9 cellular contexts compared by ENCODE assay signal in genomic region chr11:63847363-63847762, GRCh38. TPM values are rescaled to one million over a fixed set of nuclear protein-coding genes. Genes with fewer than 3 reads are reported as not detected.
DNase-seq lines count a peak whose midpoint lies in the region; ATAC-seq and TF ChIP-seq lines count a peak whose summit lies in the region.
"Had no signal": no experiment of that assay in that cellular context is flagged by ENCODE, and none has a peak within 500 bp of the region (broad histone marks: within the 10 kb centered on the region; RNA-seq: fewer than 3 reads in every experiment).

No MANE protein-coding gene starts in this region.

- no peak for TF ChIP-seq POLR2A in breast epithelium (IDR thresholded peaks at IDR 0.05)

- WGBS in lung, 2 donors: 72 to 82% methylated on average over 3 of the region's 3 CpGs

- no peak for DNase-seq in activated T-cell treated with anti-CD3 and anti-CD28 coated beads, Interleukin-2, amount 50 U/mL, for 72 hours
- DNase-seq in activated T-cell treated with anti-CD3 and anti-CD28 coated beads, Interleukin-2, amount 50 U/mL, for 4 hours: no peak
- DNase-seq in breast epithelium (ENCODE audit: low spot score in 2 of 2) (peak in 1 of 2 donors; percentile 78), lung (ENCODE audit: low spot score) (peak; percentile 61), upper lobe of right lung (no peak), HuH-7.5 (ENCODE audit: low spot score) (no peak), NCI-H446 treated with DMSO at 0.1 percent for 48 hours (lab: John Stamatoyannopoulos, UW) (no peak)

- H3K27me3 ChIP-seq in breast epithelium: no peaks in the 10 kb centered on the region
- no peaks in the 10 kb centered on the region for H3K27me3 ChIP-seq in lung (ENCODE audit: control insufficient read depth, insufficient read depth)
- no peaks in the 10 kb centered on the region for H3K27me3 ChIP-seq in upper lobe of right lung
- H3K27me3 ChIP-seq: right lobe of liver had no signal

- no peaks in the 10 kb centered on the region for H3K9me3 Mint-ChIP-seq in activated T-cell treated with anti-CD3 and anti-CD28 coated beads, Interleukin-2, amount 50 U/mL, for 72 hours
- H3K9me3 Mint-ChIP-seq in activated T-cell treated with anti-CD3 and anti-CD28 coated beads, Interleukin-2, amount 50 U/mL, for 4 hours: no peaks in the 10 kb centered on the region

- TF ChIP-seq CTCF in breast epithelium (IDR thresholded peaks at IDR 0.05): no peak
- TF ChIP-seq CTCF in lung (IDR thresholded peaks at IDR 0.05; ENCODE audit: control extremely low read depth, extremely low read depth): no peak
- no peak for TF ChIP-seq CTCF in upper lobe of right lung (IDR thresholded peaks at IDR 0.05)

- H3K27ac ChIP-seq in breast epithelium (peak overlapping the region; percentile 94), lung (ENCODE audit: low read depth in 1 of 2, low read length in 1 of 2) (peak overlapping the region; percentile 23), upper lobe of right lung (peak overlapping the region; percentile 58)
- H3K27ac ChIP-seq: right lobe of liver had no signal

- H3K27me3 Mint-ChIP-seq in activated T-cell treated with anti-CD3 and anti-CD28 coated beads, Interleukin-2, amount 50 U/mL, for 72 hours (ENCODE audit: low read depth): no peaks in the 10 kb centered on the region
- no peaks in the 10 kb centered on the region for H3K27me3 Mint-ChIP-seq in activated T-cell treated with anti-CD3 and anti-CD28 coated beads, Interleukin-2, amount 50 U/mL, for 4 hours (ENCODE audit: low read depth)

- intact Hi-C loops in breast epithelium (cut with DNase I; ENCODE audit: low total_unique reads) (no loop called here), upper lobe of right lung (cut with DNase I) (no loop called here)

- no peak overlapping the region for H3K4me3 Mint-ChIP-seq in activated T-cell treated with anti-CD3 and anti-CD28 coated beads, Interleukin-2, amount 50 U/mL, for 72 hours
- H3K4me3 Mint-ChIP-seq in activated T-cell treated with anti-CD3 and anti-CD28 coated beads, Interleukin-2, amount 50 U/mL, for 4 hours: no peak overlapping the region

- H3K9me3 ChIP-seq in breast epithelium (no peaks in the 10 kb centered on the region), lung (ENCODE audit: control insufficient read depth in 2 of 2, insufficient read depth in 1 of 2, low read length in 1 of 2) (no peaks in the 10 kb centered on the region), upper lobe of right lung (no peaks in the 10 kb centered on the region)
- H3K9me3 ChIP-seq: right lobe of liver had no signal

- H3K4me1 Mint-ChIP-seq in activated T-cell treated with anti-CD3 and anti-CD28 coated beads, Interleukin-2, amount 50 U/mL, for 72 hours (ENCODE audit: low read depth): peaks cover 78% of the 10 kb centered on the region
- H3K4me1 Mint-ChIP-seq in activated T-cell treated with anti-CD3 and anti-CD28 coated beads, Interleukin-2, amount 50 U/mL, for 4 hours (ENCODE audit: low read depth): peaks cover 79% of the 10 kb centered on the region

- H3K4me1 ChIP-seq in breast epithelium (peaks cover 4 to 22% of the 10 kb centered on the region in 2 donors), lung (ENCODE audit: control insufficient read depth in 2 of 2, insufficient read depth in 2 of 2, low read length in 2 of 2) (peaks cover 24 to 28% of the 10 kb centered on the region in 2 donors), upper lobe of right lung (peaks cover 54% of the 10 kb centered on the region)

- peaks cover 0 to 9% of the 10 kb centered on the region in 2 donors for H3K36me3 Mint-ChIP-seq in activated T-cell treated with anti-CD3 and anti-CD28 coated beads, Interleukin-2, amount 50 U/mL, for 72 hours (ENCODE audit: insufficient read depth in 2 of 2)
- H3K36me3 Mint-ChIP-seq in activated T-cell treated with anti-CD3 and anti-CD28 coated beads, Interleukin-2, amount 50 U/mL, for 4 hours (ENCODE audit: insufficient read depth): peaks cover 13% of the 10 kb centered on the region

- peak overlapping the region in 1 of 3 donors; percentile 46 for H3K4me3 ChIP-seq in breast epithelium
- no peak overlapping the region for H3K4me3 ChIP-seq in lung
- no peak overlapping the region for H3K4me3 ChIP-seq in upper lobe of right lung
- H3K4me3 ChIP-seq: right lobe of liver had no signal

- H3K36me3 ChIP-seq in breast epithelium (no peaks in the 10 kb centered on the region), lung (ENCODE audit: control insufficient read depth in 2 of 2, insufficient read depth in 2 of 2, low read length in 2 of 2) (peaks cover 3 to 14% of the 10 kb centered on the region in 2 donors), upper lobe of right lung (peaks cover 21% of the 10 kb centered on the region)
- H3K36me3 ChIP-seq: right lobe of liver had no signal

- no peak for ATAC-seq in activated T-cell treated with anti-CD3 and anti-CD28 coated beads, Interleukin-2, amount 50 U/mL, for 72 hours (replicated peaks in 1 of 2)
- ATAC-seq in activated T-cell treated with anti-CD3 and anti-CD28 coated beads, Interleukin-2, amount 50 U/mL, for 4 hours: no peak
- ATAC-seq in lung (ENCODE audit: insufficient read depth, low FRiP score) (no peak), upper lobe of right lung (peak; percentile 77), GM18502 (IDR thresholded peaks at IDR 0.05; ENCODE audit: poor library complexity, unreplicated experiment) (no peak)
- ATAC-seq: right lobe of liver had no signal

- peak overlapping the region; percentile 14 for H3K27ac Mint-ChIP-seq in activated T-cell treated with anti-CD3 and anti-CD28 coated beads, Interleukin-2, amount 50 U/mL, for 72 hours

RNA-seq across cellular contexts. Expression of gene MARK2, which starts 8.5 kb away (rescaled TPM):
- 10 to 100 TPM; 29.0 to 30.0 TPM for total RNA-seq in activated T-cell treated with anti-CD3 and anti-CD28 coated beads, Interleukin-2, amount 50 U/mL, for 72 hours
- total RNA-seq in activated T-cell treated with anti-CD3 and anti-CD28 coated beads, Interleukin-2, amount 50 U/mL, for 4 hours: 10 to 100 TPM; 32.6 to 33.6 (median 33.4) TPM
- total RNA-seq in breast epithelium: 10 to 100 TPM; 12.6 to 34.0 (median 22.3) TPM
- total RNA-seq in lung: 10 to 100 TPM; 35.3 to 42.9 TPM
- 10 to 100 TPM; 15.5 to 29.2 TPM for polyA plus RNA-seq in lung
- total RNA-seq in upper lobe of right lung: 40.7 TPM

RNA-seq across cellular contexts. Expression of gene SPINDOC, which starts 34.1 kb away (rescaled TPM):
- total RNA-seq in activated T-cell treated with anti-CD3 and anti-CD28 coated beads, Interleukin-2, amount 50 U/mL, for 72 hours: 10 to 100 TPM; 21.9 to 26.7 TPM
- 10 to 100 TPM; 24.0 to 28.9 (median 24.5) TPM for total RNA-seq in activated T-cell treated with anti-CD3 and anti-CD28 coated beads, Interleukin-2, amount 50 U/mL, for 4 hours
- total RNA-seq in breast epithelium (10 to 100 TPM in 2 of 3 donors, 1 to 10 TPM in 1; 4.8 to 13.8 (median 12.1) TPM), lung (10 to 100 TPM; 12.7 to 15.6 TPM), upper lobe of right lung (20.3 TPM)
- polyA plus RNA-seq in lung: 10 to 100 TPM in 1 of 2 donors, 1 to 10 TPM in 1; 9.9 to 23.9 TPM

Comparison
In these comparisons a context has a peak if more than half of its experiments do, and no peak if none do; other contexts are left out.
1. H3K27ac ChIP-seq: peak in every context shown above with its lines; median percentile 94 in breast epithelium; 58 in upper lobe of right lung; 23 in lung.